Comparison of ENCODE assay signal across 24 cellular contexts in genomic region chr11:92528051-92528450, GRCh38.
A peak's percentile ranks its signal among the peaks of the same experiment; 100 is the strongest.
DNase-seq lines count a peak whose midpoint lies in the region; ATAC-seq and TF ChIP-seq lines count a peak whose summit lies in the region.
"Had no signal": no experiment of that assay in that cellular context is flagged by ENCODE, and none has a peak within 500 bp of the region (broad histone marks: within the 10 kb centered on the region; RNA-seq: fewer than 3 reads in every experiment).

No MANE protein-coding gene starts in this region.

- no peaks in the 10 kb centered on the region for H3K27me3 ChIP-seq in kidney epithelial cell (ENCODE audit: control insufficient read depth, insufficient read depth, low read length)
- H3K27me3 ChIP-seq in tibial artery: no peaks in the 10 kb centered on the region
- H3K27me3 ChIP-seq: esophagus muscularis mucosa, ovary, upper lobe of right lung had no signal

- H3K4me1 ChIP-seq in tibial artery: peaks cover 0 to 32% (median 2%) of the 10 kb centered on the region in 4 donors
- H3K4me1 ChIP-seq: esophagus muscularis mucosa, upper lobe of right lung had no signal

- no TSS peak for BruUV-seq in MCF 10A (replicated peaks; lab: Mats Ljungman, UMichigan)

- H3K27ac ChIP-seq in tibial artery: peak overlapping the region; percentile 62 to 65
- H3K27ac ChIP-seq: 22Rv1, esophagus muscularis mucosa, ovary, upper lobe of right lung had no signal

- TF ChIP-seq CTCF in MCF 10A (IDR thresholded peaks at IDR 0.05; ENCODE audit: unreplicated experiment): no peak
- no peak for TF ChIP-seq CTCF in kidney epithelial cell (IDR thresholded peaks at IDR 0.05; ENCODE audit: insufficient read depth, low read length, poor library complexity, severe bottlenecking)
- TF ChIP-seq CTCF in tibial artery (IDR thresholded peaks at IDR 0.05): no peak

- no peaks in the 10 kb centered on the region for H3K36me3 Mint-ChIP-seq in MCF 10A (ENCODE audit: insufficient read depth, unreplicated experiment)

- H3K27ac Mint-ChIP-seq in MCF 10A (ENCODE audit: low read depth, unreplicated experiment): peak overlapping the region; percentile 10
- H3K27ac Mint-ChIP-seq: CD4-positive, alpha-beta T cell; T-helper 2 cell treated with Interferon-gamma antibody and Interleukin-4, amounts not matched to agents 5 μg/mL and 100 μg/mL, for 36 hours had no signal

- DNase-seq in DMS 273 (lab: John Stamatoyannopoulos, UW; ENCODE audit: unreplicated experiment) (peak; percentile 32), DMS 273 treated with DMSO at 0.1 percent for 48 hours (lab: John Stamatoyannopoulos, UW) (no peak), MCF 10A (ENCODE audit: unreplicated experiment) (peak; percentile 43), kidney epithelial cell (ENCODE audit: low read depth) (peak; percentile 34), tibial artery (no peak), NCI-H2196 treated with DMSO at 0.1 percent for 48 hours (lab: John Stamatoyannopoulos, UW; ENCODE audit: unreplicated experiment) (no peak), dedifferentiated amniotic fluid mesenchymal stem cell (ENCODE audit: extremely low spot score) (no peak)
- DNase-seq: activated effector memory CD4-positive, alpha-beta T cell treated with Interleukin-2 at 50 U/mL for 16 hours; anterior cingulate cortex; CD4-positive, alpha-beta T cell; dermis blood vessel endothelial cell; hypothalamus; Karpas-422; left colon; NCI-H1436; ovary; SHP77 treated with DMSO at 0.1 percent for 48 hours; upper lobe of right lung had no signal

- no peak for ATAC-seq in HG03378 (IDR thresholded peaks at IDR 0.05; ENCODE audit: unreplicated experiment)
- ATAC-seq: activated CD4-positive, CD25-positive, alpha-beta regulatory T cell treated with anti-CD3 and anti-CD28 coated beads, Interleukin-2, amount 50 U/mL, for 24 hours; left colon; upper lobe of right lung had no signal

- intact Hi-C loops in MCF 10A (cut with micrococcal nuclease): no loop called here
- intact Hi-C loops in tibial artery (cut with DNase I; ENCODE audit: low total_unique reads): no loop called here

- peak overlapping the region; percentile 25 for H3K4me3 Mint-ChIP-seq in MCF 10A (ENCODE audit: unreplicated experiment)
- H3K4me3 Mint-ChIP-seq: CD4-positive, alpha-beta T cell; GM23338; T-helper 2 cell treated with Interferon-gamma antibody and Interleukin-4, amounts not matched to agents 5 μg/mL and 100 μg/mL, for 36 hours had no signal

- H3K4me3 ChIP-seq in kidney epithelial cell (ENCODE audit: low read depth, low read length) (no peak overlapping the region), tibial artery (peak overlapping the region; percentile 23 to 36)
- H3K4me3 ChIP-seq: esophagus muscularis mucosa, GM23338, ovary, upper lobe of right lung had no signal

- H3K9me3 Mint-ChIP-seq in MCF 10A (ENCODE audit: unreplicated experiment): no peaks in the 10 kb centered on the region
- H3K9me3 Mint-ChIP-seq: CD4-positive, alpha-beta T cell; GM23338; T-helper 2 cell treated with Interferon-gamma antibody and Interleukin-4, amounts not matched to agents 5 μg/mL and 100 μg/mL, for 36 hours had no signal

- CTCF ChIA-PET in MCF 10A (lab: Yijun Ruan, JAX): interaction anchor here (0.5 to 1.7 kb wide), 6 partner anchors 8 to 1975 kb away, joined by 3 to 4 read pairs (median 3); no protein-coding TSS in a partner anchor

- no peaks in the 10 kb centered on the region for H3K36me3 ChIP-seq in kidney epithelial cell (ENCODE audit: control insufficient read depth, insufficient read depth, low read length)
- no peaks in the 10 kb centered on the region for H3K36me3 ChIP-seq in tibial artery
- H3K36me3 ChIP-seq: esophagus muscularis mucosa, ovary, upper lobe of right lung had no signal

- POLR2A ChIA-PET in MCF 10A (lab: Yijun Ruan, JAX): no interaction called here

- H3K4me1 Mint-ChIP-seq in MCF 10A (ENCODE audit: insufficient read depth, unreplicated experiment): peaks cover 9% of the 10 kb centered on the region

- H3K27me3 Mint-ChIP-seq in MCF 10A (ENCODE audit: insufficient read depth, unreplicated experiment): no peaks in the 10 kb centered on the region
- H3K27me3 Mint-ChIP-seq: CD4-positive, alpha-beta T cell had no signal

- no peaks in the 10 kb centered on the region for H3K9me3 ChIP-seq in tibial artery
- H3K9me3 ChIP-seq: esophagus muscularis mucosa, ovary, upper lobe of right lung had no signal

Comparison
In these comparisons a context has a peak if more than half of its experiments do, and no peak if none do; other contexts are left out.
1. DNase-seq: peak in DMS 273 (single experiment), MCF 10A (single experiment) and kidney epithelial cell (single experiment); none in DMS 273 treated with DMSO at 0.1 percent for 48 hours (single experiment), tibial artery (0 of 2), NCI-H2196 treated with DMSO at 0.1 percent for 48 hours (single experiment) and dedifferentiated amniotic fluid mesenchymal stem cell (single experiment).